Comparison of ENCODE assay signal across 1 cellular context in the genomic region with DNA sequence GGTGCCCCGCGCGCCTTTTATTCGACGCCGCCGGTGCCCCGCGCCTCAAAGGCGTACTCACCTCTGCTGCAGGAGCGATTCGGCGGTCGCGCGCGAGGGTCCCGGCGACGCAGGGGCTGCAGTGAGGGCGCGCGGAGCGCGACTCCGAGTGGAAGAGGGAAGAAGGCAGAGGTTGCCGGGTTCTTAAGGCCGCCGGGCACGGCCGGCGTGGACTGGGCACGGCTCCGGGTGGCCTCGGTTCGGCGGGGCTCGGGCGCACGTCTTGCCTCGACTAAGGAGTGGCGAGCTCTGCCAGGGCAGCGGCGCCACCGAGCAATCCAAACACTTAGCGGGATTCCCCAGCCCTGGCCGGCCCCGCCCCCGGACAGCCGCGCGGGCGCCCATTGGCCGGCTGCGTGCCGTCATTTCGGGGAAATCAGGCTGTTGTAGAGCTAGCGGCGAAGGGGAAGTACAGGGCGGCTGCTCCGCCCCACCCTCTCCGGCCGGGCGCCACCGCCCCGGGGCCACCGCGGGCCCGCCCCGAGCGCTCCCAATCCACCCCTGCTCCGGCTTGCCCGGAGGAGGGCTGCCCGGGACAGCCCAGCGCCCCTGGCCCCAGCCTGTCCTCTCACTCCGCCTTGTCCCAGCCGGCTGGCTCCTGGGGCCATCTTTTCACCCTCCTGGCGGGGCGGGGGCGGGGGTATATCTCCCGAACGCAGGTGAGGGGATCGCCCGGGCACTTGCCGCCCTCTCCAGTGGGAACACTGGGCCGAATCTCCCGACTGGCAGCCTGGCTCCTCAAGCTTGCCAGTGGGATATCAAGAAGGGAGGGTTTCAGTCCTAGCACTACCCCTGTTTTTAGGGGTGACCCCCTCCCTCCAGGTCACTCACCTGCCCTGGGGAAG.
A peak's percentile ranks its signal among the peaks of the same experiment; 100 is the strongest.
TF ChIP-seq lines count a peak whose summit lies in the region.

A gene with protein sequence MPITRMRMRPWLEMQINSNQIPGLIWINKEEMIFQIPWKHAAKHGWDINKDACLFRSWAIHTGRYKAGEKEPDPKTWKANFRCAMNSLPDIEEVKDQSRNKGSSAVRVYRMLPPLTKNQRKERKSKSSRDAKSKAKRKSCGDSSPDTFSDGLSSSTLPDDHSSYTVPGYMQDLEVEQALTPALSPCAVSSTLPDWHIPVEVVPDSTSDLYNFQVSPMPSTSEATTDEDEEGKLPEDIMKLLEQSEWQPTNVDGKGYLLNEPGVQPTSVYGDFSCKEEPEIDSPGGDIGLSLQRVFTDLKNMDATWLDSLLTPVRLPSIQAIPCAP (minus strand): TSS at position 290 of the 884 bp plus-strand sequence. CDS start 1,295 bp downstream, outside the sequence.

TF ChIP-seq in K562, 482 proteins besides CTCF, POLR2A, EP300 and RAD21 (continued from another document and continues in another):
- TF ChIP-seq, protein P1, sequence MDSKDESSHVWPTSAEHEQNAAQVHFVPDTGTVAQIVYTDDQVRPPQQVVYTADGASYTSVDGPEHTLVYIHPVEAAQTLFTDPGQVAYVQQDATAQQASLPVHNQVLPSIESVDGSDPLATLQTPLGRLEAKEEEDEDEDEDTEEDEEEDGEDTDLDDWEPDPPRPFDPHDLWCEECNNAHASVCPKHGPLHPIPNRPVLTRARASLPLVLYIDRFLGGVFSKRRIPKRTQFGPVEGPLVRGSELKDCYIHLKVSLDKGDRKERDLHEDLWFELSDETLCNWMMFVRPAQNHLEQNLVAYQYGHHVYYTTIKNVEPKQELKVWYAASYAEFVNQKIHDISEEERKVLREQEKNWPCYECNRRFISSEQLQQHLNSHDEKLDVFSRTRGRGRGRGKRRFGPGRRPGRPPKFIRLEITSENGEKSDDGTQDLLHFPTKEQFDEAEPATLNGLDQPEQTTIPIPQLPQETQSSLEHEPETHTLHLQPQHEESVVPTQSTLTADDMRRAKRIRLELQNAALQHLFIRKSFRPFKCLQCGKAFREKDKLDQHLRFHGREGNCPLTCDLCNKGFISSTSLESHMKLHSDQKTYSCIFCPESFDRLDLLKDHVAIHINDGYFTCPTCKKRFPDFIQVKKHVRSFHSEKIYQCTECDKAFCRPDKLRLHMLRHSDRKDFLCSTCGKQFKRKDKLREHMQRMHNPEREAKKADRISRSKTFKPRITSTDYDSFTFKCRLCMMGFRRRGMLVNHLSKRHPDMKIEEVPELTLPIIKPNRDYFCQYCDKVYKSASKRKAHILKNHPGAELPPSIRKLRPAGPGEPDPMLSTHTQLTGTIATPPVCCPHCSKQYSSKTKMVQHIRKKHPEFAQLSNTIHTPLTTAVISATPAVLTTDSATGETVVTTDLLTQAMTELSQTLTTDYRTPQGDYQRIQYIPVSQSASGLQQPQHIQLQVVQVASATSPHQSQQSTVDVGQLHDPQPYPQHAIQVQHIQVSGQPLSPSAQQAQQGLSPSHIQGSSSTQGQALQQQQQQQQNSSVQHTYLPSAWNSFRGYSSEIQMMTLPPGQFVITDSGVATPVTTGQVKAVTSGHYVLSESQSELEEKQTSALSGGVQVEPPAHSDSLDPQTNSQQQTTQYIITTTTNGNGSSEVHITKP (IDR thresholded peaks at IDR 0.05; ENCODE audit: partially characterized antibody): no peak
- TF ChIP-seq SRSF9 (IDR thresholded peaks at IDR 0.05; ENCODE audit: borderline replicate concordance, low read depth, low read length): no peak
- TF ChIP-seq MCM7 (IDR thresholded peaks at IDR 0.05): no peak
- peak; percentile 94 for TF ChIP-seq CCNT2 (IDR thresholded peaks at IDR 0.05; ENCODE audit: borderline replicate concordance, extremely low read depth, insufficient read length, low read depth, low read length)
- TF ChIP-seq PHB2 (IDR thresholded peaks at IDR 0.05; ENCODE audit: low read depth): no peak
- no peak for TF ChIP-seq PRPF4 (IDR thresholded peaks at IDR 0.05; ENCODE audit: insufficient read depth, low read depth, low read length, poor library complexity, severe bottlenecking)
- TF ChIP-seq ZNF551 (CRISPR knock-in tag; IDR thresholded peaks at IDR 0.05): no peak
- no peak for TF ChIP-seq ZNF165 (CRISPR knock-in tag; IDR thresholded peaks at IDR 0.05; ENCODE audit: borderline replicate concordance)
- no peak for TF ChIP-seq ZNF217 (CRISPR knock-in tag; IDR thresholded peaks at IDR 0.05)
- no peak for TF ChIP-seq EWSR1 (IDR thresholded peaks at IDR 0.05; ENCODE audit: borderline replicate concordance, low read depth, partially characterized antibody)
- TF ChIP-seq ZNF644 (tag; IDR thresholded peaks at IDR 0.05; ENCODE audit: low read depth): peak; percentile 48; the same call in 1 of the 2 replicates
- no peak for TF ChIP-seq SAFB (IDR thresholded peaks at IDR 0.05; ENCODE audit: borderline replicate concordance, low read depth, low read length)
- TF ChIP-seq, protein P2, sequence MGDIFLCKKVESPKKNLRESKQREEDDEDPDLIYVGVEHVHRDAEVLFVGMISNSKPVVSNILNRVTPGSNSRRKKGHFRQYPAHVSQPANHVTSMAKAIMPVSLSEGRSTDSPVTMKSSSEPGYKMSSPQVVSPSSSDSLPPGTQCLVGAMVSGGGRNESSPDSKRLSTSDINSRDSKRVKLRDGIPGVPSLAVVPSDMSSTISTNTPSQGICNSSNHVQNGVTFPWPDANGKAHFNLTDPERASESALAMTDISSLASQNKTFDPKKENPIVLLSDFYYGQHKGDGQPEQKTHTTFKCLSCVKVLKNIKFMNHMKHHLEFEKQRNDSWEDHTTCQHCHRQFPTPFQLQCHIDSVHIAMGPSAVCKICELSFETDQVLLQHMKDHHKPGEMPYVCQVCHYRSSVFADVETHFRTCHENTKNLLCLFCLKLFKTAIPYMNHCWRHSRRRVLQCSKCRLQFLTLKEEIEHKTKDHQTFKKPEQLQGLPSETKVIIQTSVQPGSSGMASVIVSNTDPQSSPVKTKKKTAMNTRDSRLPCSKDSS (IDR thresholded peaks at IDR 0.05; ENCODE audit: low read depth, partially characterized antibody): no peak
- TF ChIP-seq, protein P3, sequence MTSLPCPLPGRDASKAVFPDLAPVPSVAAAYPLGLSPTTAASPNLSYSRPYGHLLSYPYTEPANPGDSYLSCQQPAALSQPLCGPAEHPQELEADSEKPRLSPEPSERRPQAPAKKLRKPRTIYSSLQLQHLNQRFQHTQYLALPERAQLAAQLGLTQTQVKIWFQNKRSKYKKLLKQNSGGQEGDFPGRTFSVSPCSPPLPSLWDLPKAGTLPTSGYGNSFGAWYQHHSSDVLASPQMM (CRISPR knock-in tag; IDR thresholded peaks at IDR 0.05): no peak
- no peak for TF ChIP-seq MAFF (IDR thresholded peaks at IDR 0.05; ENCODE audit: low read length)
- TF ChIP-seq MED1 (CRISPR knock-in tag; IDR thresholded peaks at IDR 0.05; ENCODE audit: borderline replicate concordance): no peak
- TF ChIP-seq, protein P4, sequence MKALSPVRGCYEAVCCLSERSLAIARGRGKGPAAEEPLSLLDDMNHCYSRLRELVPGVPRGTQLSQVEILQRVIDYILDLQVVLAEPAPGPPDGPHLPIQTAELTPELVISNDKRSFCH (CRISPR knock-in tag; IDR thresholded peaks at IDR 0.05): no peak
- TF ChIP-seq, protein P4 (tag; IDR thresholded peaks at IDR 0.05): no peak
- TF ChIP-seq ZKSCAN3 (CRISPR knock-in tag; IDR thresholded peaks at IDR 0.05): no peak
- no peak for TF ChIP-seq PYGO2 (tag; IDR thresholded peaks at IDR 0.05)
- peak; percentile 78 for TF ChIP-seq POLR2B (IDR thresholded peaks at IDR 0.05; ENCODE audit: low read depth, partially characterized antibody)
- TF ChIP-seq, protein P5, sequence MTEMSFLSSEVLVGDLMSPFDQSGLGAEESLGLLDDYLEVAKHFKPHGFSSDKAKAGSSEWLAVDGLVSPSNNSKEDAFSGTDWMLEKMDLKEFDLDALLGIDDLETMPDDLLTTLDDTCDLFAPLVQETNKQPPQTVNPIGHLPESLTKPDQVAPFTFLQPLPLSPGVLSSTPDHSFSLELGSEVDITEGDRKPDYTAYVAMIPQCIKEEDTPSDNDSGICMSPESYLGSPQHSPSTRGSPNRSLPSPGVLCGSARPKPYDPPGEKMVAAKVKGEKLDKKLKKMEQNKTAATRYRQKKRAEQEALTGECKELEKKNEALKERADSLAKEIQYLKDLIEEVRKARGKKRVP (CRISPR knock-in tag; IDR thresholded peaks at IDR 0.05): no peak
- TF ChIP-seq SIX5 (IDR thresholded peaks at IDR 0.05; ENCODE audit: borderline replicate concordance in 1 of 2, insufficient read depth in 1 of 2, low read depth in 1 of 2, low read length in 2 of 2): no peak
- peak; percentile 89 for TF ChIP-seq L3MBTL2 (IDR thresholded peaks at IDR 0.05)
- TF ChIP-seq, protein P6, sequence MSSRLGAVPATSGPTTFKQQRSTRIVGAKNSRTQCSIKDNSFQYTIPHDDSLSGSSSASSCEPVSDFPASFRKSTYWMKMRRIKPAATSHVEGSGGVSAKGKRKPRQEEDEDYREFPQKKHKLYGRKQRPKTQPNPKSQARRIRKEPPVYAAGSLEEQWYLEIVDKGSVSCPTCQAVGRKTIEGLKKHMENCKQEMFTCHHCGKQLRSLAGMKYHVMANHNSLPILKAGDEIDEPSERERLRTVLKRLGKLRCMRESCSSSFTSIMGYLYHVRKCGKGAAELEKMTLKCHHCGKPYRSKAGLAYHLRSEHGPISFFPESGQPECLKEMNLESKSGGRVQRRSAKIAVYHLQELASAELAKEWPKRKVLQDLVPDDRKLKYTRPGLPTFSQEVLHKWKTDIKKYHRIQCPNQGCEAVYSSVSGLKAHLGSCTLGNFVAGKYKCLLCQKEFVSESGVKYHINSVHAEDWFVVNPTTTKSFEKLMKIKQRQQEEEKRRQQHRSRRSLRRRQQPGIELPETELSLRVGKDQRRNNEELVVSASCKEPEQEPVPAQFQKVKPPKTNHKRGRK (tag; IDR thresholded peaks at IDR 0.05): no peak
- 0 out of 2 replicates have a peak, but pooled peaks have one; percentile 7 for TF ChIP-seq ZNF561 (CRISPR knock-in tag; conservative IDR thresholded peaks at IDR 0.05)
- TF ChIP-seq, protein P7, sequence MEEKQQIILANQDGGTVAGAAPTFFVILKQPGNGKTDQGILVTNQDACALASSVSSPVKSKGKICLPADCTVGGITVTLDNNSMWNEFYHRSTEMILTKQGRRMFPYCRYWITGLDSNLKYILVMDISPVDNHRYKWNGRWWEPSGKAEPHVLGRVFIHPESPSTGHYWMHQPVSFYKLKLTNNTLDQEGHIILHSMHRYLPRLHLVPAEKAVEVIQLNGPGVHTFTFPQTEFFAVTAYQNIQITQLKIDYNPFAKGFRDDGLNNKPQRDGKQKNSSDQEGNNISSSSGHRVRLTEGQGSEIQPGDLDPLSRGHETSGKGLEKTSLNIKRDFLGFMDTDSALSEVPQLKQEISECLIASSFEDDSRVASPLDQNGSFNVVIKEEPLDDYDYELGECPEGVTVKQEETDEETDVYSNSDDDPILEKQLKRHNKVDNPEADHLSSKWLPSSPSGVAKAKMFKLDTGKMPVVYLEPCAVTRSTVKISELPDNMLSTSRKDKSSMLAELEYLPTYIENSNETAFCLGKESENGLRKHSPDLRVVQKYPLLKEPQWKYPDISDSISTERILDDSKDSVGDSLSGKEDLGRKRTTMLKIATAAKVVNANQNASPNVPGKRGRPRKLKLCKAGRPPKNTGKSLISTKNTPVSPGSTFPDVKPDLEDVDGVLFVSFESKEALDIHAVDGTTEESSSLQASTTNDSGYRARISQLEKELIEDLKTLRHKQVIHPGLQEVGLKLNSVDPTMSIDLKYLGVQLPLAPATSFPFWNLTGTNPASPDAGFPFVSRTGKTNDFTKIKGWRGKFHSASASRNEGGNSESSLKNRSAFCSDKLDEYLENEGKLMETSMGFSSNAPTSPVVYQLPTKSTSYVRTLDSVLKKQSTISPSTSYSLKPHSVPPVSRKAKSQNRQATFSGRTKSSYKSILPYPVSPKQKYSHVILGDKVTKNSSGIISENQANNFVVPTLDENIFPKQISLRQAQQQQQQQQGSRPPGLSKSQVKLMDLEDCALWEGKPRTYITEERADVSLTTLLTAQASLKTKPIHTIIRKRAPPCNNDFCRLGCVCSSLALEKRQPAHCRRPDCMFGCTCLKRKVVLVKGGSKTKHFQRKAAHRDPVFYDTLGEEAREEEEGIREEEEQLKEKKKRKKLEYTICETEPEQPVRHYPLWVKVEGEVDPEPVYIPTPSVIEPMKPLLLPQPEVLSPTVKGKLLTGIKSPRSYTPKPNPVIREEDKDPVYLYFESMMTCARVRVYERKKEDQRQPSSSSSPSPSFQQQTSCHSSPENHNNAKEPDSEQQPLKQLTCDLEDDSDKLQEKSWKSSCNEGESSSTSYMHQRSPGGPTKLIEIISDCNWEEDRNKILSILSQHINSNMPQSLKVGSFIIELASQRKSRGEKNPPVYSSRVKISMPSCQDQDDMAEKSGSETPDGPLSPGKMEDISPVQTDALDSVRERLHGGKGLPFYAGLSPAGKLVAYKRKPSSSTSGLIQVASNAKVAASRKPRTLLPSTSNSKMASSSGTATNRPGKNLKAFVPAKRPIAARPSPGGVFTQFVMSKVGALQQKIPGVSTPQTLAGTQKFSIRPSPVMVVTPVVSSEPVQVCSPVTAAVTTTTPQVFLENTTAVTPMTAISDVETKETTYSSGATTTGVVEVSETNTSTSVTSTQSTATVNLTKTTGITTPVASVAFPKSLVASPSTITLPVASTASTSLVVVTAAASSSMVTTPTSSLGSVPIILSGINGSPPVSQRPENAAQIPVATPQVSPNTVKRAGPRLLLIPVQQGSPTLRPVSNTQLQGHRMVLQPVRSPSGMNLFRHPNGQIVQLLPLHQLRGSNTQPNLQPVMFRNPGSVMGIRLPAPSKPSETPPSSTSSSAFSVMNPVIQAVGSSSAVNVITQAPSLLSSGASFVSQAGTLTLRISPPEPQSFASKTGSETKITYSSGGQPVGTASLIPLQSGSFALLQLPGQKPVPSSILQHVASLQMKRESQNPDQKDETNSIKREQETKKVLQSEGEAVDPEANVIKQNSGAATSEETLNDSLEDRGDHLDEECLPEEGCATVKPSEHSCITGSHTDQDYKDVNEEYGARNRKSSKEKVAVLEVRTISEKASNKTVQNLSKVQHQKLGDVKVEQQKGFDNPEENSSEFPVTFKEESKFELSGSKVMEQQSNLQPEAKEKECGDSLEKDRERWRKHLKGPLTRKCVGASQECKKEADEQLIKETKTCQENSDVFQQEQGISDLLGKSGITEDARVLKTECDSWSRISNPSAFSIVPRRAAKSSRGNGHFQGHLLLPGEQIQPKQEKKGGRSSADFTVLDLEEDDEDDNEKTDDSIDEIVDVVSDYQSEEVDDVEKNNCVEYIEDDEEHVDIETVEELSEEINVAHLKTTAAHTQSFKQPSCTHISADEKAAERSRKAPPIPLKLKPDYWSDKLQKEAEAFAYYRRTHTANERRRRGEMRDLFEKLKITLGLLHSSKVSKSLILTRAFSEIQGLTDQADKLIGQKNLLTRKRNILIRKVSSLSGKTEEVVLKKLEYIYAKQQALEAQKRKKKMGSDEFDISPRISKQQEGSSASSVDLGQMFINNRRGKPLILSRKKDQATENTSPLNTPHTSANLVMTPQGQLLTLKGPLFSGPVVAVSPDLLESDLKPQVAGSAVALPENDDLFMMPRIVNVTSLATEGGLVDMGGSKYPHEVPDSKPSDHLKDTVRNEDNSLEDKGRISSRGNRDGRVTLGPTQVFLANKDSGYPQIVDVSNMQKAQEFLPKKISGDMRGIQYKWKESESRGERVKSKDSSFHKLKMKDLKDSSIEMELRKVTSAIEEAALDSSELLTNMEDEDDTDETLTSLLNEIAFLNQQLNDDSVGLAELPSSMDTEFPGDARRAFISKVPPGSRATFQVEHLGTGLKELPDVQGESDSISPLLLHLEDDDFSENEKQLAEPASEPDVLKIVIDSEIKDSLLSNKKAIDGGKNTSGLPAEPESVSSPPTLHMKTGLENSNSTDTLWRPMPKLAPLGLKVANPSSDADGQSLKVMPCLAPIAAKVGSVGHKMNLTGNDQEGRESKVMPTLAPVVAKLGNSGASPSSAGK (IDR thresholded peaks at IDR 0.05): peak; percentile 82
- TF ChIP-seq KDM1A (IDR thresholded peaks at IDR 0.05): no peak
- no peak for TF ChIP-seq ETV5 (CRISPR knock-in tag; IDR thresholded peaks at IDR 0.05; ENCODE audit: low read depth)
- no peak for TF ChIP-seq ZNF212 (CRISPR knock-in tag; IDR thresholded peaks at IDR 0.05)
- TF ChIP-seq FOXA3 (CRISPR knock-in tag; conservative IDR thresholded peaks at IDR 0.05 in 1 of 2, IDR thresholded peaks at IDR 0.05 in 1 of 2): no peak
- peak; percentile 92 for TF ChIP-seq CTBP1 (IDR thresholded peaks at IDR 0.05; ENCODE audit: borderline replicate concordance)
